In the genomic region with DNA sequence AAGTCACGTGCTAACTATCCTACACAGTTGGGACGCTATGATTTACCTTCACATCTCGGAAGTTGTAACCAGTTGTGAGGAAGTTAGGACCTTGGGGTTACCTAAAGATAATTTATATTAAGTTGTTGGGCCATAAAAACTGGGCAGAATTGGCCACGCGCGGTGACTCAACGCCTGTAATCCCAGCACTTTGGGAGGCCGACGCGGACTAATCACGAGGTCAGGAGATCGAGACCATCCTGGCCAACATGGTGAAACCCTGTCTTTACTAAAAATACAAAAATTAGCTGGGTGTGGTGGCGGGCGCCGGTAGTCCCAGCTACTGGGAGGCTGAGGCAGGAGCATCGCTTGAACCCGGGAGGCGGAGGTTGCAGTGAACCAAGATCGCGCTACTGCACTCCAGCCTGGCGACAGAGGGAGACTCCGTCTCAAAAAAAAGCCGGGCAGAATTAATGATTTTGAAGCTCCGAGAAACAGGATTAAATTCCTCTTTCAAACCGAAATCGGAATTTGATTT, we compare ENCODE assay signal across 8 cellular contexts. TPM values are rescaled to one million over a fixed set of nuclear protein-coding genes. Genes with fewer than 3 reads are reported as not detected.
A peak's percentile ranks its signal among the peaks of the same experiment; 100 is the strongest.
DNase-seq lines count a peak whose midpoint lies in the region; ATAC-seq and TF ChIP-seq lines count a peak whose summit lies in the region.
"Not testable (repeated sequence)": the region's sequence is repeated elsewhere in the genome, so short reads cannot be mapped to it uniquely, and the experiment has no call there.

No MANE protein-coding gene starts in this region.

- intact Hi-C loops in uterus (cut with DNase I; ENCODE audit: low total_unique reads) = not testable (repeated sequence)

- not testable (repeated sequence) for H3K4me1 ChIP-seq in esophagus (ENCODE audit: control insufficient read depth in 2 of 2, insufficient read depth in 2 of 2, low read length in 1 of 2); uterus
- H3K4me1 ChIP-seq in liver (ENCODE audit: control insufficient read depth in 4 of 4, insufficient read depth in 4 of 4, low read length in 3 of 4) = peaks cover 1 to 30% (median 19%) of the 10 kb centered on the region in 4 donors

- not testable (repeated sequence) for H3K27me3 Mint-ChIP-seq in T-helper 17 cell

- 8 to 12% methylated on average over 26 of the region's 26 CpGs for WGBS in esophagus, 2 donors
- WGBS in liver = 1% methylated on average over 26 of the region's 26 CpGs

- not testable (repeated sequence) for H3K36me3 ChIP-seq in GM06990 (ENCODE audit: control insufficient read depth, insufficient read depth, low read length); esophagus (ENCODE audit: control insufficient read depth in 2 of 2, insufficient read depth in 2 of 2, low read length in 1 of 2); liver (ENCODE audit: control insufficient read depth in 4 of 4, insufficient read depth in 3 of 4, low read depth in 1 of 4, low read length in 3 of 4); uterus

- DNase-seq in GM06990 (ENCODE audit: extremely low read depth, insufficient read length); T-helper 17 cell; retinal pigment epithelial cell (ENCODE audit: low read depth): not testable (repeated sequence)
- DNase-seq in M059J (ENCODE audit: low read depth) = peak; percentile 58
- peak in 1 of 2 donors; percentile 18 for DNase-seq in activated naive CD4-positive, alpha-beta T cell treated with anti-CD3 and anti-CD28 coated beads, Interleukin-2, amount 50 U/mL, for 72 hours (ENCODE audit: low spot score in 2 of 2)
- DNase-seq in uterus = peak; percentile 20 to 32

- H3K27ac Mint-ChIP-seq in T-helper 17 cell = peak overlapping the region; percentile 95
- peak overlapping the region; percentile 92 to 99 for H3K27ac Mint-ChIP-seq in activated naive CD4-positive, alpha-beta T cell treated with anti-CD3 and anti-CD28 coated beads, Interleukin-2, amount 50 U/mL, for 72 hours

- H3K27ac ChIP-seq in esophagus (ENCODE audit: low read depth in 2 of 2, low read length in 1 of 2) = peak overlapping the region in 1 of 2 donors; percentile 17
- peak overlapping the region; percentile 94 to 95 for H3K27ac ChIP-seq in liver (ENCODE audit: low read depth in 1 of 2, low read length in 2 of 2)
- peak overlapping the region; percentile 93 to 98 for H3K27ac ChIP-seq in uterus

- peak overlapping the region; percentile 82 for H3K4me3 ChIP-seq in GM06990 (replicated peaks; ENCODE audit: low read depth, low read length)
- H3K4me3 ChIP-seq in esophagus (ENCODE audit: low read depth in 1 of 2, low read length in 2 of 2) = peak overlapping the region; percentile 35 to 74
- peak overlapping the region; percentile 77 to 97 (median 88) for H3K4me3 ChIP-seq in liver (ENCODE audit: low read depth in 1 of 3, low read length in 3 of 3)
- peak overlapping the region; percentile 81 for H3K4me3 ChIP-seq in retinal pigment epithelial cell (ENCODE audit: low read length)
- H3K4me3 ChIP-seq in uterus = peak overlapping the region; percentile 38 to 98

- peak overlapping the region; percentile 86 for H3K4me3 Mint-ChIP-seq in T-helper 17 cell

- peak; percentile 54 to 69 for TF ChIP-seq RAD21 in liver (IDR thresholded peaks at IDR 0.05)

- H3K9ac ChIP-seq in liver (ENCODE audit: low read depth in 1 of 2, low read length in 2 of 2) = peak overlapping the region; percentile 90 to 97

- TF ChIP-seq POLR2A in uterus (IDR thresholded peaks at IDR 0.05) = not testable (repeated sequence)

- H3K36me3 Mint-ChIP-seq in T-helper 17 cell (ENCODE audit: low read depth); activated naive CD4-positive, alpha-beta T cell treated with anti-CD3 and anti-CD28 coated beads, Interleukin-2, amount 50 U/mL, for 72 hours: not testable (repeated sequence)

- not testable (repeated sequence) for H3K9me3 Mint-ChIP-seq in activated naive CD4-positive, alpha-beta T cell treated with anti-CD3 and anti-CD28 coated beads, Interleukin-2, amount 50 U/mL, for 72 hours

- peaks cover 25% of the 10 kb centered on the region for H3K4me1 Mint-ChIP-seq in T-helper 17 cell

- not testable (repeated sequence) for H3K27me3 ChIP-seq in GM06990 (replicated peaks; ENCODE audit: control insufficient read depth, insufficient read depth, low read length); esophagus (ENCODE audit: control insufficient read depth in 1 of 2, insufficient read depth in 2 of 2, low read length in 2 of 2); liver (ENCODE audit: control insufficient read depth in 4 of 4, insufficient read depth in 4 of 4, low read length in 3 of 4); uterus

- not testable (repeated sequence) for H3K9me3 ChIP-seq in T-helper 17 cell (ENCODE audit: control insufficient read depth, low read length, poor library complexity, severe bottlenecking); esophagus (ENCODE audit: control insufficient read depth in 2 of 2, insufficient read depth in 1 of 2, low read depth in 1 of 2, low read length in 1 of 2); liver (ENCODE audit: control insufficient read depth in 4 of 4, low read length in 3 of 4); uterus

- peak; percentile 22 for TF ChIP-seq CTCF in GM06990 (IDR thresholded peaks at IDR 0.05; ENCODE audit: insufficient read depth, low read length, poor library complexity, severe bottlenecking)
- TF ChIP-seq CTCF in liver (IDR thresholded peaks at IDR 0.05; ENCODE audit: low read depth, low read length, missing input control) = peak; percentile 25
- TF ChIP-seq CTCF in retinal pigment epithelial cell (conservative IDR thresholded peaks at IDR 0.05; ENCODE audit: low read depth, low read length) = not testable (repeated sequence)
- peak in 1 of 4 experiments; percentile 20 for TF ChIP-seq CTCF in uterus (IDR thresholded peaks at IDR 0.05)

- not testable (repeated sequence) for ATAC-seq in T-helper 17 cell; activated naive CD4-positive, alpha-beta T cell treated with anti-CD3 and anti-CD28 coated beads, Interleukin-2, amount 50 U/mL, for 72 hours

TF ChIP-seq in liver, 16 proteins besides CTCF, POLR2A, EP300 and RAD21:
- peak; percentile 22 for TF ChIP-seq TAF1 (conservative IDR thresholded peaks at IDR 0.05)

RNA-seq across cellular contexts. Expression of a gene that starts 1.1 kb away (rescaled TPM):
- total RNA-seq in M059J (2014; rRNA removed; shearing (Covaris generic)) = 177 and 184 TPM in 2 replicates
- total RNA-seq in T-helper 17 cell (10 to 100 TPM; 85.5 to 91.6 TPM), liver (100 to 1,000 TPM; 101 to 102 TPM), uterus (100 to 1,000 TPM; 119 to 452 (median 172) TPM)
- 10 to 100 TPM; 35.8 to 42.4 TPM for total RNA-seq in activated naive CD4-positive, alpha-beta T cell treated with anti-CD3 and anti-CD28 coated beads, Interleukin-2, amount 50 U/mL, for 72 hours
- polyA plus RNA-seq in esophagus (10 to 100 TPM; 37.4 to 47.0 TPM), liver (10 to 100 TPM; 47.6 to 64.1 TPM)
